In genomic region chrX:141714680-141715079, GRCh38 we compare ENCODE assay signal across 21 cellular contexts. TPM values are rescaled to one million over a fixed set of nuclear protein-coding genes. Genes with fewer than 3 reads are reported as not detected.
DNase-seq lines count a peak whose midpoint lies in the region; ATAC-seq, FAIRE-seq and TF ChIP-seq lines count a peak whose summit lies in the region.
"Had no signal": no experiment of that assay in that cellular context is flagged by ENCODE, and none has a peak within 500 bp of the region (broad histone marks: within the 10 kb centered on the region; RNA-seq: fewer than 3 reads in every experiment).

No MANE protein-coding gene starts in this region.

- H3K9me3 ChIP-seq in HepG2 (ENCODE audit: low read length) (peaks cover 24% of the 10 kb centered on the region; the same call in 1 of the 2 replicates), right lobe of liver (no peaks in the 10 kb centered on the region), body of pancreas (no peaks in the 10 kb centered on the region)

- no TSS peak for BruUV-seq in HepG2 (replicated peaks; lab: Mats Ljungman, UMichigan)

- 0% methylated on average over 3 of the region's 3 CpGs for WGBS in HepG2 (ENCODE audit: low lambda C conversion rate)
- WGBS in right lobe of liver (ENCODE audit: insufficient coverage, low coverage, low lambda C conversion rate, missing lambda C conversion rate) = 22% methylated on average over 3 of the region's 3 CpGs
- WGBS in body of pancreas, 2 donors = 42 to 59% methylated on average over 3 of the region's 3 CpGs

- DNase-seq in HepG2 (ENCODE audit: low spot score) (no peak), right lobe of liver (no peak), OCI-M1 (lab: John Stamatoyannopoulos, UW) (peak; percentile 2), body of pancreas (peak in 1 of 4 donors; percentile 8), DMS79 (lab: John Stamatoyannopoulos, UW) (no peak), hypothalamus (lab: John Stamatoyannopoulos, UW) (no peak)
- DNase-seq: 8988T; C1 segment of cervical spinal cord; Calu3; CD4-positive, alpha-beta memory T cell; COR-L47; DND-41; H9; HFFc6 had no signal

- H3K27ac ChIP-seq in HepG2 (ENCODE audit: extremely low read length, insufficient read depth, low read length) = no peak overlapping the region
- H3K27ac ChIP-seq in right lobe of liver = no peak overlapping the region
- peak overlapping the region in 1 of 4 donors; percentile 25 for H3K27ac ChIP-seq in body of pancreas

- POLR2A ChIA-PET in HepG2 (lab: Yijun Ruan, JAX) = no interaction called here

- TF ChIP-seq CTCF in HepG2 (CRISPR knock-in tag; IDR thresholded peaks at IDR 0.05) (no peak), right lobe of liver (IDR thresholded peaks at IDR 0.05) (no peak), body of pancreas (IDR thresholded peaks at IDR 0.05) (no peak)

- H3K4me2 ChIP-seq in HepG2 (ENCODE audit: low read depth, low read length) = no peak overlapping the region
- H3K4me2 ChIP-seq: GM23338 had no signal

- TF ChIP-seq POLR2A in HepG2 (IDR thresholded peaks at IDR 0.05; ENCODE audit: insufficient read depth in 1 of 2, low read depth in 2 of 2, low read length in 2 of 2) = no peak
- no peak for TF ChIP-seq POLR2A in right lobe of liver (IDR thresholded peaks at IDR 0.05)
- TF ChIP-seq POLR2A in body of pancreas (IDR thresholded peaks at IDR 0.05) = no peak

- no peak for TF ChIP-seq EP300 in HepG2 (IDR thresholded peaks at IDR 0.05; ENCODE audit: low read depth in 2 of 2, low read length in 2 of 2)
- TF ChIP-seq EP300 in HepG2 (CRISPR knock-in tag; IDR thresholded peaks at IDR 0.05; ENCODE audit: borderline replicate concordance) = no peak

- H3K4me1 ChIP-seq in HepG2 (ENCODE audit: insufficient read depth, low read length) = no peaks in the 10 kb centered on the region
- no peaks in the 10 kb centered on the region for H3K4me1 ChIP-seq in right lobe of liver
- H3K4me1 ChIP-seq in body of pancreas = no peaks in the 10 kb centered on the region

- FAIRE-seq in HepG2 (lab: Jason Lieb, UNC) = no peak
- FAIRE-seq: G401.6, GM12892, GM19239 had no signal

- H3K79me2 ChIP-seq in HepG2 (ENCODE audit: insufficient read depth, low read length) = no peaks in the 10 kb centered on the region

- H3K36me3 ChIP-seq in HepG2 (replicated peaks in 1 of 2; ENCODE audit: control insufficient read depth in 1 of 2, insufficient read depth in 2 of 2, low read length in 2 of 2) = no peaks in the 10 kb centered on the region
- H3K36me3 ChIP-seq in right lobe of liver = no peaks in the 10 kb centered on the region
- H3K36me3 ChIP-seq in body of pancreas (replicated peaks in 1 of 2; ENCODE audit: insufficient read depth in 1 of 2, low read depth in 2 of 2) = no peaks in the 10 kb centered on the region

- CTCF ChIA-PET in HepG2 (lab: Yijun Ruan, JAX; ENCODE audit: low intra/inter-chr PET ratio, low total read pairs) = no interaction called here

- no peaks in the 10 kb centered on the region for H4K20me1 ChIP-seq in HepG2 (ENCODE audit: insufficient read depth, low read length)

- H3K27me3 ChIP-seq in HepG2 (ENCODE audit: control insufficient read depth in 1 of 2, insufficient read depth in 2 of 2, low read length in 2 of 2) (no peaks in the 10 kb centered on the region), right lobe of liver (no peaks in the 10 kb centered on the region), body of pancreas (no peaks in the 10 kb centered on the region)

- in situ Hi-C loops in HepG2 (cut with HindIII; ENCODE audit: extremely low pct_ligation_motif_present, low pct_unique_long_range_greater_than_20kb) = no loop called here

- no peak overlapping the region for H3K9ac ChIP-seq in HepG2 (ENCODE audit: insufficient read depth, low read depth, low read length)

- ATAC-seq in HepG2 (no peak), right lobe of liver (no peak), body of pancreas (peak; percentile 59)
- ATAC-seq: GM23338, HCT116 had no signal

- H2AFZ ChIP-seq in HepG2 (ENCODE audit: low read length) = no peak overlapping the region
- H2AFZ ChIP-seq: GM23338 had no signal

- no peak for TF ChIP-seq RAD21 in HepG2 (CRISPR knock-in tag; IDR thresholded peaks at IDR 0.05)

- intact Hi-C loops in HepG2 (cut with micrococcal nuclease; ENCODE audit: unreplicated experiment) = no loop called here
- intact Hi-C loops in right lobe of liver (cut with DNase I) = no loop called here
- intact Hi-C loops in body of pancreas (cut with DNase I) = no loop called here

- H3K4me3 ChIP-seq in HepG2 (replicated peaks in 1 of 3; ENCODE audit: insufficient read depth in 1 of 3, low read depth in 2 of 3, low read length in 3 of 3) (no peak overlapping the region), right lobe of liver (no peak overlapping the region), body of pancreas (no peak overlapping the region)
- H3K4me3 ChIP-seq: GM23338 had no signal

TF ChIP-seq in HepG2, 621 proteins besides CTCF, POLR2A, EP300 and RAD21:
- TF ChIP-seq CREB1 (IDR thresholded peaks at IDR 0.05) = peak; percentile 89
- no peak for TF ChIP-seq CREB1 (CRISPR knock-in tag; IDR thresholded peaks at IDR 0.05)
- peak; percentile 82 for TF ChIP-seq ATF7 (IDR thresholded peaks at IDR 0.05)
- no peak for TF ChIP-seq ATF7 (CRISPR knock-in tag; IDR thresholded peaks at IDR 0.05)
- no peak for TF ChIP-seq ZNF317 (CRISPR knock-in tag; IDR thresholded peaks at IDR 0.05)
- no peak for TF ChIP-seq LBX2 (CRISPR knock-in tag; IDR thresholded peaks at IDR 0.05; ENCODE audit: borderline replicate concordance)
- no peak for TF ChIP-seq ONECUT2 (CRISPR knock-in tag; IDR thresholded peaks at IDR 0.05)
- no peak for TF ChIP-seq GATAD2A (CRISPR knock-in tag; IDR thresholded peaks at IDR 0.05)
- TF ChIP-seq HOXD1 (CRISPR knock-in tag; IDR thresholded peaks at IDR 0.05) = no peak
TF ChIP-seq in HepG2: peak in this region for 2.

RNA-seq across cellular contexts. Expression of gene SPANXD, which starts 16.1 kb away (rescaled TPM):
- total RNA-seq in HepG2 (2016; rRNA removed; fragmentation: Illumina TruSeq; extraction: Trizol) (not detected in 2 replicates), right lobe of liver (not detected), body of pancreas (not detected)
- total RNA-seq in HepG2 (2016; cell fraction: cytosol; rRNA removed; fragmentation: Illumina TruSeq; extraction: Trizol; ENCODE audit: low read depth) = not detected in 2 replicates
- total RNA-seq in HepG2 (2016; cell fraction: insoluble cytoplasmic fraction; rRNA removed; fragmentation: Illumina TruSeq; extraction: Trizol) = not detected in 2 replicates
- not detected in 2 replicates for total RNA-seq in HepG2 (2016; cell fraction: membrane; rRNA removed; fragmentation: Illumina TruSeq; extraction: Trizol)
- total RNA-seq in HepG2 (2016; cell fraction: nucleus; rRNA removed; fragmentation: Illumina TruSeq; extraction: Trizol) = not detected in 2 replicates
- not detected in 2 replicates for polyA plus RNA-seq in HepG2 (2011; rRNA removed)
- not detected in 2 replicates for polyA plus RNA-seq in HepG2 (2011; cell fraction: cytosol; rRNA removed)
- not detected in 2 replicates for polyA plus RNA-seq in HepG2 (2011; cell fraction: nucleus; rRNA removed)
- polyA plus RNA-seq in HepG2 (2012) = not detected in 2 replicates
- polyA plus RNA-seq in HepG2 (2016; cell fraction: cytosol; fragmentation: Illumina TruSeq; extraction: Trizol; ENCODE audit: low read depth) = not detected in 2 replicates
- not detected in 2 replicates for polyA plus RNA-seq in HepG2 (2016; cell fraction: insoluble cytoplasmic fraction; fragmentation: Illumina TruSeq; extraction: Trizol; ENCODE audit: low read depth)
- not detected in 2 replicates for polyA plus RNA-seq in HepG2 (2016; cell fraction: membrane; fragmentation: Illumina TruSeq; extraction: Trizol; ENCODE audit: low read depth)
- not detected in 2 replicates for polyA plus RNA-seq in HepG2 (2016; cell fraction: nucleus; fragmentation: Illumina TruSeq; extraction: Trizol; ENCODE audit: insufficient read depth, low read depth)
- not detected in 2 replicates for polyA minus RNA-seq in HepG2 (2011; rRNA and poly(A)+ RNA removed; ENCODE audit: low replicate concordance)
- polyA minus RNA-seq in HepG2 (2011; cell fraction: cytosol; rRNA and poly(A)+ RNA removed) = not detected in 2 replicates
- not detected in 2 replicates for polyA minus RNA-seq in HepG2 (2011; cell fraction: nucleus; rRNA and poly(A)+ RNA removed)
- total RNA-seq: A673; Calu3; CD4-positive, alpha-beta memory T cell; GM23338; H9 had no signal
- polyA plus RNA-seq: BJ; CD4-positive, alpha-beta memory T cell; GM23338 had no signal
